ENCODE assay signal across 1 cellular context in the genomic region with DNA sequence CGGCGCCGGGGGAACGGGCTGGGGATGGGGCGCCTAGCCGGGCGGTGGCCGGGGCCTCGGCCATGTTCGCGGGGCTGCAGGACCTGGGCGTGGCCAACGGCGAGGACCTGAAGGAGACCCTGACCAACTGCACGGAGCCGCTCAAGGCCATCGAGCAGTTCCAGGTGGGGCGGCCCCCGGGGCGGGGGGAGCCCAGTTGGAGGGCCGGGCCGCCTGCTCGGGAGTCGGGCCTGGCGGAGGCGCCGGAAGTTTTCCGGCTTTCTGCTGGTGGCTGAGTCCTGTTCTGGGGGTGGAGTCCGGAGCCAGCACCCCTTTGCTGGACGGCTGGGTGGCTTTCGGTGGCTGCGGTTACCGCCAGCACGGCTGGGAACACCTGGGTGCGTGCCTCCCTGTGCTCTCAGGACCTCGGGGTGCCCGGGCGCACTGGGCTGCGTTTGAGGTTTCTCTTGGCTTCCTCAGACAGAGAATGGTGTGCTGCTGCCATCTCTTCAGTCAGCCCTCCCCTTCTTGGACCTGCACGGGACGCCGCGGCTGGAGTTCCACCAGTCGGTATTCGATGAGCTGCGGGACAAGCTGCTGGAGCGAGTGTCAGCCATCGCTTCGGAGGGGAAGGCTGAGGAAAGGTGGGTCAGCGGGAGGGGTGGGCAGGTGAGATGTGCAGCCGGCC.
TF ChIP-seq lines count a peak whose summit lies in the region.

No MANE protein-coding gene starts in this region.

TF ChIP-seq in HEK293, 187 proteins besides CTCF, POLR2A, EP300 and RAD21 (continued from another document and continues in another):
- TF ChIP-seq, protein P1, sequence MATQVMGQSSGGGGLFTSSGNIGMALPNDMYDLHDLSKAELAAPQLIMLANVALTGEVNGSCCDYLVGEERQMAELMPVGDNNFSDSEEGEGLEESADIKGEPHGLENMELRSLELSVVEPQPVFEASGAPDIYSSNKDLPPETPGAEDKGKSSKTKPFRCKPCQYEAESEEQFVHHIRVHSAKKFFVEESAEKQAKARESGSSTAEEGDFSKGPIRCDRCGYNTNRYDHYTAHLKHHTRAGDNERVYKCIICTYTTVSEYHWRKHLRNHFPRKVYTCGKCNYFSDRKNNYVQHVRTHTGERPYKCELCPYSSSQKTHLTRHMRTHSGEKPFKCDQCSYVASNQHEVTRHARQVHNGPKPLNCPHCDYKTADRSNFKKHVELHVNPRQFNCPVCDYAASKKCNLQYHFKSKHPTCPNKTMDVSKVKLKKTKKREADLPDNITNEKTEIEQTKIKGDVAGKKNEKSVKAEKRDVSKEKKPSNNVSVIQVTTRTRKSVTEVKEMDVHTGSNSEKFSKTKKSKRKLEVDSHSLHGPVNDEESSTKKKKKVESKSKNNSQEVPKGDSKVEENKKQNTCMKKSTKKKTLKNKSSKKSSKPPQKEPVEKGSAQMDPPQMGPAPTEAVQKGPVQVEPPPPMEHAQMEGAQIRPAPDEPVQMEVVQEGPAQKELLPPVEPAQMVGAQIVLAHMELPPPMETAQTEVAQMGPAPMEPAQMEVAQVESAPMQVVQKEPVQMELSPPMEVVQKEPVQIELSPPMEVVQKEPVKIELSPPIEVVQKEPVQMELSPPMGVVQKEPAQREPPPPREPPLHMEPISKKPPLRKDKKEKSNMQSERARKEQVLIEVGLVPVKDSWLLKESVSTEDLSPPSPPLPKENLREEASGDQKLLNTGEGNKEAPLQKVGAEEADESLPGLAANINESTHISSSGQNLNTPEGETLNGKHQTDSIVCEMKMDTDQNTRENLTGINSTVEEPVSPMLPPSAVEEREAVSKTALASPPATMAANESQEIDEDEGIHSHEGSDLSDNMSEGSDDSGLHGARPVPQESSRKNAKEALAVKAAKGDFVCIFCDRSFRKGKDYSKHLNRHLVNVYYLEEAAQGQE (tag by site-specific recombination; IDR thresholded peaks at IDR 0.05), result no peak; the same call in 1 of the 2 replicates
- TF ChIP-seq RBAK (tag by site-specific recombination; IDR thresholded peaks at IDR 0.05) (no peak), GLI2 (tag by site-specific recombination; IDR thresholded peaks at IDR 0.05; ENCODE audit: borderline replicate concordance, low read depth) (no peak), ZBTB17 (tag by site-specific recombination; IDR thresholded peaks at IDR 0.05) (peak; percentile 38; the same call in 1 of the 2 replicates), ZNF341 (tag by site-specific recombination; IDR thresholded peaks at IDR 0.05; ENCODE audit: low read depth) (0 out of 2 replicates have a peak, but pooled peaks have one; percentile 30), ZFP3 (tag by site-specific recombination; IDR thresholded peaks at IDR 0.05; ENCODE audit: low read depth) (no peak), ZNF121 (tag by site-specific recombination; IDR thresholded peaks at IDR 0.05) (no peak), ZSCAN30 (tag by site-specific recombination; IDR thresholded peaks at IDR 0.05) (no peak), ZFP37 (tag by site-specific recombination; IDR thresholded peaks at IDR 0.05) (no peak), ZNF585B (tag by site-specific recombination; IDR thresholded peaks at IDR 0.05) (no peak), ZBTB21 (tag by site-specific recombination; IDR thresholded peaks at IDR 0.05) (no peak), SALL2 (tag by site-specific recombination; IDR thresholded peaks at IDR 0.05; ENCODE audit: borderline replicate concordance) (no peak), ZNF169 (tag by site-specific recombination; IDR thresholded peaks at IDR 0.05) (no peak), ZNF561 (tag by site-specific recombination; IDR thresholded peaks at IDR 0.05; ENCODE audit: borderline replicate concordance) (no peak), ZNF600 (tag by site-specific recombination; IDR thresholded peaks at IDR 0.05) (peak; percentile 56; the same call in 1 of the 2 replicates), ZNF701 (tag by site-specific recombination; IDR thresholded peaks at IDR 0.05) (no peak), ZNF23 (tag by site-specific recombination; IDR thresholded peaks at IDR 0.05; ENCODE audit: borderline replicate concordance) (no peak), WT1 (tag by site-specific recombination; IDR thresholded peaks at IDR 0.05) (0 out of 2 replicates have a peak, but pooled peaks have one; percentile 19), ZNF423 (tag by site-specific recombination; IDR thresholded peaks at IDR 0.05) (peak; percentile 55), GFI1B (tag by site-specific recombination; IDR thresholded peaks at IDR 0.05) (no peak), ZNF621 (tag by site-specific recombination; IDR thresholded peaks at IDR 0.05) (no peak), GLIS2 (tag by site-specific recombination; IDR thresholded peaks at IDR 0.05) (peak; percentile 63), BCL11B (tag by site-specific recombination; IDR thresholded peaks at IDR 0.05; ENCODE audit: low read depth) (no peak), ZNF776 (tag by site-specific recombination; IDR thresholded peaks at IDR 0.05; ENCODE audit: borderline replicate concordance) (no peak), ZNF239 (tag by site-specific recombination; IDR thresholded peaks at IDR 0.05) (no peak), ZNF549 (tag by site-specific recombination; IDR thresholded peaks at IDR 0.05) (no peak), KLF7 (tag by site-specific recombination; IDR thresholded peaks at IDR 0.05; ENCODE audit: borderline replicate concordance) (peak; percentile 59; the same call in 1 of the 2 replicates), ZNF132 (tag by site-specific recombination; IDR thresholded peaks at IDR 0.05; ENCODE audit: borderline replicate concordance) (no peak), YY1 (tag by site-specific recombination; IDR thresholded peaks at IDR 0.05) (0 out of 2 replicates have a peak, but pooled peaks have one; percentile 2), ZNF155 (tag by site-specific recombination; IDR thresholded peaks at IDR 0.05) (no peak), ZBTB20 (tag by site-specific recombination; IDR thresholded peaks at IDR 0.05) (no peak), IKZF3 (tag by site-specific recombination; IDR thresholded peaks at IDR 0.05) (no peak), ZNF544 (tag by site-specific recombination; IDR thresholded peaks at IDR 0.05) (no peak), ZNF211 (tag by site-specific recombination; IDR thresholded peaks at IDR 0.05; ENCODE audit: low read depth) (no peak)
- TF ChIP-seq, protein P2, sequence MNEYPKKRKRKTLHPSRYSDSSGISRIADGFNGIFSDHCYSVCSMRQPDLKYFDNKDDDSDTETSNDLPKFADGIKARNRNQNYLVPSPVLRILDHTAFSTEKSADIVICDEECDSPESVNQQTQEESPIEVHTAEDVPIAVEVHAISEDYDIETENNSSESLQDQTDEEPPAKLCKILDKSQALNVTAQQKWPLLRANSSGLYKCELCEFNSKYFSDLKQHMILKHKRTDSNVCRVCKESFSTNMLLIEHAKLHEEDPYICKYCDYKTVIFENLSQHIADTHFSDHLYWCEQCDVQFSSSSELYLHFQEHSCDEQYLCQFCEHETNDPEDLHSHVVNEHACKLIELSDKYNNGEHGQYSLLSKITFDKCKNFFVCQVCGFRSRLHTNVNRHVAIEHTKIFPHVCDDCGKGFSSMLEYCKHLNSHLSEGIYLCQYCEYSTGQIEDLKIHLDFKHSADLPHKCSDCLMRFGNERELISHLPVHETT (tag by site-specific recombination; IDR thresholded peaks at IDR 0.05), result no peak
- TF ChIP-seq, protein P3, sequence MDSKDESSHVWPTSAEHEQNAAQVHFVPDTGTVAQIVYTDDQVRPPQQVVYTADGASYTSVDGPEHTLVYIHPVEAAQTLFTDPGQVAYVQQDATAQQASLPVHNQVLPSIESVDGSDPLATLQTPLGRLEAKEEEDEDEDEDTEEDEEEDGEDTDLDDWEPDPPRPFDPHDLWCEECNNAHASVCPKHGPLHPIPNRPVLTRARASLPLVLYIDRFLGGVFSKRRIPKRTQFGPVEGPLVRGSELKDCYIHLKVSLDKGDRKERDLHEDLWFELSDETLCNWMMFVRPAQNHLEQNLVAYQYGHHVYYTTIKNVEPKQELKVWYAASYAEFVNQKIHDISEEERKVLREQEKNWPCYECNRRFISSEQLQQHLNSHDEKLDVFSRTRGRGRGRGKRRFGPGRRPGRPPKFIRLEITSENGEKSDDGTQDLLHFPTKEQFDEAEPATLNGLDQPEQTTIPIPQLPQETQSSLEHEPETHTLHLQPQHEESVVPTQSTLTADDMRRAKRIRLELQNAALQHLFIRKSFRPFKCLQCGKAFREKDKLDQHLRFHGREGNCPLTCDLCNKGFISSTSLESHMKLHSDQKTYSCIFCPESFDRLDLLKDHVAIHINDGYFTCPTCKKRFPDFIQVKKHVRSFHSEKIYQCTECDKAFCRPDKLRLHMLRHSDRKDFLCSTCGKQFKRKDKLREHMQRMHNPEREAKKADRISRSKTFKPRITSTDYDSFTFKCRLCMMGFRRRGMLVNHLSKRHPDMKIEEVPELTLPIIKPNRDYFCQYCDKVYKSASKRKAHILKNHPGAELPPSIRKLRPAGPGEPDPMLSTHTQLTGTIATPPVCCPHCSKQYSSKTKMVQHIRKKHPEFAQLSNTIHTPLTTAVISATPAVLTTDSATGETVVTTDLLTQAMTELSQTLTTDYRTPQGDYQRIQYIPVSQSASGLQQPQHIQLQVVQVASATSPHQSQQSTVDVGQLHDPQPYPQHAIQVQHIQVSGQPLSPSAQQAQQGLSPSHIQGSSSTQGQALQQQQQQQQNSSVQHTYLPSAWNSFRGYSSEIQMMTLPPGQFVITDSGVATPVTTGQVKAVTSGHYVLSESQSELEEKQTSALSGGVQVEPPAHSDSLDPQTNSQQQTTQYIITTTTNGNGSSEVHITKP (tag by site-specific recombination; IDR thresholded peaks at IDR 0.05), result peak; percentile 50
- TF ChIP-seq, protein P4, sequence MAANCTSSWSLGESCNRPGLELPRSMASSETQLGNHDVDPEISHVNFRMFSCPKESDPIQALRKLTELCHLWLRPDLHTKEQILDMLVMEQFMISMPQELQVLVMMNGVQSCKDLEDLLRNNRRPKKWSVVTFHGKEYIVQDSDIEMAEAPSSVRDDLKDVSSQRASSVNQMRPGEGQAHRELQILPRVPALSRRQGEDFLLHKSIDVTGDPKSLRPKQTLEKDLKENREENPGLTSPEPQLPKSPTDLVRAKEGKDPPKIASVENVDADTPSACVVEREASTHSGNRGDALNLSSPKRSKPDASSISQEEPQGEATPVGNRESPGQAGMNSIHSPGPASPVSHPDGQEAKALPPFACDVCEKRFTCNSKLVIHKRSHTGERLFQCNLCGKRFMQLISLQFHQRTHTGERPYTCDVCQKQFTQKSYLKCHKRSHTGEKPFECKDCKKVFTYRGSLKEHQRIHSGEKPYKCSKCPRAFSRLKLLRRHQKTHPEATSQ (tag by site-specific recombination; IDR thresholded peaks at IDR 0.05), result no peak
- TF ChIP-seq, protein P5, sequence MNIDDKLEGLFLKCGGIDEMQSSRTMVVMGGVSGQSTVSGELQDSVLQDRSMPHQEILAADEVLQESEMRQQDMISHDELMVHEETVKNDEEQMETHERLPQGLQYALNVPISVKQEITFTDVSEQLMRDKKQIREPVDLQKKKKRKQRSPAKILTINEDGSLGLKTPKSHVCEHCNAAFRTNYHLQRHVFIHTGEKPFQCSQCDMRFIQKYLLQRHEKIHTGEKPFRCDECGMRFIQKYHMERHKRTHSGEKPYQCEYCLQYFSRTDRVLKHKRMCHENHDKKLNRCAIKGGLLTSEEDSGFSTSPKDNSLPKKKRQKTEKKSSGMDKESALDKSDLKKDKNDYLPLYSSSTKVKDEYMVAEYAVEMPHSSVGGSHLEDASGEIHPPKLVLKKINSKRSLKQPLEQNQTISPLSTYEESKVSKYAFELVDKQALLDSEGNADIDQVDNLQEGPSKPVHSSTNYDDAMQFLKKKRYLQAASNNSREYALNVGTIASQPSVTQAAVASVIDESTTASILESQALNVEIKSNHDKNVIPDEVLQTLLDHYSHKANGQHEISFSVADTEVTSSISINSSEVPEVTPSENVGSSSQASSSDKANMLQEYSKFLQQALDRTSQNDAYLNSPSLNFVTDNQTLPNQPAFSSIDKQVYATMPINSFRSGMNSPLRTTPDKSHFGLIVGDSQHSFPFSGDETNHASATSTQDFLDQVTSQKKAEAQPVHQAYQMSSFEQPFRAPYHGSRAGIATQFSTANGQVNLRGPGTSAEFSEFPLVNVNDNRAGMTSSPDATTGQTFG (tag by site-specific recombination; IDR thresholded peaks at IDR 0.05; ENCODE audit: borderline replicate concordance), result no peak
- TF ChIP-seq, protein P6, sequence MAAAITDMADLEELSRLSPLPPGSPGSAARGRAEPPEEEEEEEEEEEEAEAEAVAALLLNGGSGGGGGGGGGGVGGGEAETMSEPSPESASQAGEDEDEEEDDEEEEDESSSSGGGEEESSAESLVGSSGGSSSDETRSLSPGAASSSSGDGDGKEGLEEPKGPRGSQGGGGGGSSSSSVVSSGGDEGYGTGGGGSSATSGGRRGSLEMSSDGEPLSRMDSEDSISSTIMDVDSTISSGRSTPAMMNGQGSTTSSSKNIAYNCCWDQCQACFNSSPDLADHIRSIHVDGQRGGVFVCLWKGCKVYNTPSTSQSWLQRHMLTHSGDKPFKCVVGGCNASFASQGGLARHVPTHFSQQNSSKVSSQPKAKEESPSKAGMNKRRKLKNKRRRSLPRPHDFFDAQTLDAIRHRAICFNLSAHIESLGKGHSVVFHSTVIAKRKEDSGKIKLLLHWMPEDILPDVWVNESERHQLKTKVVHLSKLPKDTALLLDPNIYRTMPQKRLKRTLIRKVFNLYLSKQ (tag by site-specific recombination; IDR thresholded peaks at IDR 0.05; ENCODE audit: borderline replicate concordance), result no peak
- TF ChIP-seq, protein P7, sequence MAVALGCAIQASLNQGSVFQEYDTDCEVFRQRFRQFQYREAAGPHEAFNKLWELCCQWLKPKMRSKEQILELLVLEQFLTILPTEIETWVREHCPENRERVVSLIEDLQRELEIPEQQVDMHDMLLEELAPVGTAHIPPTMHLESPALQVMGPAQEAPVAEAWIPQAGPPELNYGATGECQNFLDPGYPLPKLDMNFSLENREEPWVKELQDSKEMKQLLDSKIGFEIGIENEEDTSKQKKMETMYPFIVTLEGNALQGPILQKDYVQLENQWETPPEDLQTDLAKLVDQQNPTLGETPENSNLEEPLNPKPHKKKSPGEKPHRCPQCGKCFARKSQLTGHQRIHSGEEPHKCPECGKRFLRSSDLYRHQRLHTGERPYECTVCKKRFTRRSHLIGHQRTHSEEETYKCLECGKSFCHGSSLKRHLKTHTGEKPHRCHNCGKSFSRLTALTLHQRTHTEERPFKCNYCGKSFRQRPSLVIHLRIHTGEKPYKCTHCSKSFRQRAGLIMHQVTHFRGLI (tag by site-specific recombination; IDR thresholded peaks at IDR 0.05), result no peak
- TF ChIP-seq, protein P8, sequence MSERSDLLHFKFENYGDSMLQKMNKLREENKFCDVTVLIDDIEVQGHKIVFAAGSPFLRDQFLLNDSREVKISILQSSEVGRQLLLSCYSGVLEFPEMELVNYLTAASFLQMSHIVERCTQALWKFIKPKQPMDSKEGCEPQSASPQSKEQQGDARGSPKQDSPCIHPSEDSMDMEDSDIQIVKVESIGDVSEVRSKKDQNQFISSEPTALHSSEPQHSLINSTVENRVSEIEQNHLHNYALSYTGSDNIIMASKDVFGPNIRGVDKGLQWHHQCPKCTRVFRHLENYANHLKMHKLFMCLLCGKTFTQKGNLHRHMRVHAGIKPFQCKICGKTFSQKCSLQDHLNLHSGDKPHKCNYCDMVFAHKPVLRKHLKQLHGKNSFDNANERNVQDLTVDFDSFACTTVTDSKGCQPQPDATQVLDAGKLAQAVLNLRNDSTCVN (tag by site-specific recombination; optimal IDR thresholded peaks at IDR 0.05), result peak; percentile 45
